In genomic region chr12:79274571-79275064, GRCh38 we compare ENCODE assay signal across 17 cellular contexts.
DNase-seq lines count a peak whose midpoint lies in the region; ATAC-seq, FAIRE-seq and TF ChIP-seq lines count a peak whose summit lies in the region.
"Had no signal": no experiment of that assay in that cellular context is flagged by ENCODE, and none has a peak within 500 bp of the region (broad histone marks: within the 10 kb centered on the region; RNA-seq: fewer than 3 reads in every experiment).

No MANE protein-coding gene starts in this region.

- POLR2A ChIA-PET in HepG2 (lab: Yijun Ruan, JAX) = no interaction called here

- no peak for DNase-seq in HepG2 (ENCODE audit: low spot score)
- no peak for DNase-seq in right lobe of liver
- DNase-seq in RKO (ENCODE audit: low spot score) = peak; percentile 13
- DNase-seq in testis = no peak
- no peak for DNase-seq in T-helper 1 cell
- DNase-seq: activated CD4-positive, alpha-beta memory T cell treated with anti-CD3 and anti-CD28 coated beads, Interleukin-2, amount 10 ng/mL, durations not matched to agents 7 days and 5 days; activated gamma-delta T cell; foreskin melanocyte; NCI-H1417 treated with DMSO at 0.1 percent for 48 hours; PC-9; stimulated activated CD4-positive, alpha-beta T cell treated with anti-CD3 and anti-CD28 coated beads, Interleukin-2, amount 100 ng/mL, for 48 hours had no signal

- intact Hi-C loops in HepG2 (cut with micrococcal nuclease; ENCODE audit: unreplicated experiment) = no loop called here
- intact Hi-C loops in right lobe of liver (cut with DNase I) = no loop called here
- intact Hi-C loops in testis (cut with DNase I; ENCODE audit: low total_unique reads) = no loop called here

- H3K9me3 ChIP-seq in HepG2 (ENCODE audit: low read length) (no peaks in the 10 kb centered on the region), right lobe of liver (no peaks in the 10 kb centered on the region), KOPT-K1 (ENCODE audit: insufficient read depth, low read length, poor library complexity, severe bottlenecking) (peaks cover 14% of the 10 kb centered on the region), testis (no peaks in the 10 kb centered on the region)
- H3K9me3 ChIP-seq: prostate gland had no signal

- BruUV-seq in HepG2 (replicated peaks; lab: Mats Ljungman, UMichigan) = no TSS peak

- H3K4me2 ChIP-seq in HepG2 (ENCODE audit: low read depth, low read length) = no peak overlapping the region
- H3K4me2 ChIP-seq: PC-9 had no signal

- H2AFZ ChIP-seq in HepG2 (ENCODE audit: low read length) = no peak overlapping the region
- H2AFZ ChIP-seq: PC-9 had no signal

- no peak overlapping the region for H3K9ac ChIP-seq in HepG2 (ENCODE audit: insufficient read depth, low read depth, low read length)

- TF ChIP-seq EP300 in HepG2 (IDR thresholded peaks at IDR 0.05; ENCODE audit: low read depth in 2 of 2, low read length in 2 of 2) = no peak
- TF ChIP-seq EP300 in HepG2 (CRISPR knock-in tag; IDR thresholded peaks at IDR 0.05; ENCODE audit: borderline replicate concordance) = no peak

- WGBS in HepG2 (ENCODE audit: low lambda C conversion rate) = 0% methylated on average over 1 of the region's 1 CpG
- WGBS in right lobe of liver (ENCODE audit: insufficient coverage, low coverage, low lambda C conversion rate, missing lambda C conversion rate) = 50% methylated on average over 1 of the region's 1 CpG
- WGBS in testis, 2 donors = 81% methylated on average over 1 of the region's 1 CpG; no CpG with 5 or more reads in 1 of the 2 donors

- ATAC-seq in HepG2 (peak; percentile 52), right lobe of liver (no peak), HG03135 (IDR thresholded peaks at IDR 0.05; ENCODE audit: unreplicated experiment) (no peak), GM21786 (IDR thresholded peaks at IDR 0.05; ENCODE audit: unreplicated experiment) (no peak)
- ATAC-seq: stimulated activated memory B cell treated with anti-CD40 and anti-IgM and Interleukin-4, amounts not matched to agents 10 μg/mL and 1 μg/mL and 100 μg/mL, for 72 hours had no signal

- TF ChIP-seq POLR2A in HepG2 (IDR thresholded peaks at IDR 0.05; ENCODE audit: insufficient read depth in 1 of 2, low read depth in 2 of 2, low read length in 2 of 2) = no peak
- TF ChIP-seq POLR2A in right lobe of liver (IDR thresholded peaks at IDR 0.05) = no peak
- no peak for TF ChIP-seq POLR2A in testis (IDR thresholded peaks at IDR 0.05)

- H3K27me3 ChIP-seq in HepG2 (ENCODE audit: control insufficient read depth in 1 of 2, insufficient read depth in 2 of 2, low read length in 2 of 2) (no peaks in the 10 kb centered on the region; a peak in 1 of 5 replicates), right lobe of liver (no peaks in the 10 kb centered on the region), testis (no peaks in the 10 kb centered on the region)

- no peaks in the 10 kb centered on the region for H3K4me1 ChIP-seq in HepG2 (ENCODE audit: insufficient read depth, low read length)
- no peaks in the 10 kb centered on the region for H3K4me1 ChIP-seq in right lobe of liver
- no peaks in the 10 kb centered on the region for H3K4me1 ChIP-seq in testis
- H3K4me1 ChIP-seq: prostate gland had no signal

- no peak for FAIRE-seq in HepG2 (lab: Jason Lieb, UNC)
- FAIRE-seq: islet of Langerhans had no signal

- CTCF ChIA-PET in HepG2 (lab: Yijun Ruan, JAX; ENCODE audit: low intra/inter-chr PET ratio, low total read pairs) = no interaction called here

- no peaks in the 10 kb centered on the region for H3K36me3 ChIP-seq in HepG2 (replicated peaks in 1 of 2; ENCODE audit: control insufficient read depth in 1 of 2, insufficient read depth in 2 of 2, low read length in 2 of 2)
- no peaks in the 10 kb centered on the region for H3K36me3 ChIP-seq in right lobe of liver
- H3K36me3 ChIP-seq in KOPT-K1 (ENCODE audit: insufficient read depth, low read length) = no peaks in the 10 kb centered on the region
- no peaks in the 10 kb centered on the region for H3K36me3 ChIP-seq in testis (ENCODE audit: low read depth, missing control alignments)
- H3K36me3 ChIP-seq: prostate gland had no signal

- H3K79me2 ChIP-seq in HepG2 (ENCODE audit: insufficient read depth, low read length) = no peaks in the 10 kb centered on the region

- TF ChIP-seq RAD21 in HepG2 (CRISPR knock-in tag; IDR thresholded peaks at IDR 0.05) = no peak

- in situ Hi-C loops in HepG2 (cut with HindIII; ENCODE audit: extremely low pct_ligation_motif_present, low pct_unique_long_range_greater_than_20kb) = no loop called here

- H3K27ac ChIP-seq in HepG2 (ENCODE audit: extremely low read length, insufficient read depth, low read length) (no peak overlapping the region), right lobe of liver (no peak overlapping the region), KOPT-K1 (ENCODE audit: low read depth, low read length, poor library complexity, severe bottlenecking) (peak overlapping the region; percentile 2), testis (no peak overlapping the region)
- H3K27ac ChIP-seq: PC-9, prostate gland had no signal

- TF ChIP-seq CTCF in HepG2 (CRISPR knock-in tag; IDR thresholded peaks at IDR 0.05) (no peak), right lobe of liver (IDR thresholded peaks at IDR 0.05) (no peak), testis (IDR thresholded peaks at IDR 0.05) (no peak)

- H4K20me1 ChIP-seq in HepG2 (ENCODE audit: insufficient read depth, low read length) = no peaks in the 10 kb centered on the region

- H3K4me3 ChIP-seq in HepG2 (replicated peaks in 1 of 3; ENCODE audit: insufficient read depth in 1 of 3, low read depth in 2 of 3, low read length in 3 of 3) = no peak overlapping the region
- no peak overlapping the region for H3K4me3 ChIP-seq in right lobe of liver
- no peak overlapping the region for H3K4me3 ChIP-seq in testis
- H3K4me3 ChIP-seq: PC-9, prostate gland had no signal

TF ChIP-seq in HepG2, 621 proteins besides CTCF, POLR2A, EP300 and RAD21:
- TF ChIP-seq GMEB1 (CRISPR knock-in tag; IDR thresholded peaks at IDR 0.05; ENCODE audit: borderline replicate concordance) = no peak
- TF ChIP-seq ATF6 (CRISPR knock-in tag; conservative IDR thresholded peaks at IDR 0.05) = no peak
- no peak for TF ChIP-seq ZNF564 (CRISPR knock-in tag; IDR thresholded peaks at IDR 0.05)
- no peak for TF ChIP-seq STAT5B (CRISPR knock-in tag; IDR thresholded peaks at IDR 0.05)
- no peak for TF ChIP-seq TARDBP (CRISPR knock-in tag; IDR thresholded peaks at IDR 0.05)
